In the genomic region with DNA sequence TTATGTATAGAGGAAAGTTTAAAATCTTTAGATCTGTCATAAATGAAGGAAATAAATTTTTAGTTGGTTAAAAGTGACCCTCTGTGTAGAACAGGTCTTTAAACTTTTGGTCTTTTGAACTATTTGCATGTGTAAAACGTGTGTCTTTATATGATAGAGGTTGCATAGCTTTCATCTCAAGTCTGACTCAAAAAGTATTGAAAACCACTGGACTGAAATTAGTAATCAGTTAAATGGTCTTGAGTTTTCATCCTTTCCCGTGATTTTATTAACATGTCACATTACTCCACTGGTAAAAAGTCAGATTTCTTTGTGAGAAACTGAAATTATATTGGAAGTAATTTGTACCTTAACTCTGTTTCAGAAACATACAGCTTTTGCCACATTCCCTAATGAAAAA, we compare ENCODE assay signal across 10 cellular contexts. TPM values are rescaled to one million over a fixed set of nuclear protein-coding genes. Genes with fewer than 3 reads are reported as not detected.
DNase-seq lines count a peak whose midpoint lies in the region; ATAC-seq and TF ChIP-seq lines count a peak whose summit lies in the region.
"Had no signal": no experiment of that assay in that cellular context is flagged by ENCODE, and none has a peak within 500 bp of the region (broad histone marks: within the 10 kb centered on the region; RNA-seq: fewer than 3 reads in every experiment).

No MANE protein-coding gene starts in this region.

- H3K9me3 Mint-ChIP-seq in activated T-cell treated with anti-CD3 and anti-CD28 coated beads, Interleukin-2, amount 50 U/mL, for 4 hours = no peaks in the 10 kb centered on the region
- peaks cover 10% of the 10 kb centered on the region for H3K9me3 Mint-ChIP-seq in glutamatergic neuron (ENCODE audit: unreplicated experiment)

- no peaks in the 10 kb centered on the region for H3K27me3 Mint-ChIP-seq in activated T-cell treated with anti-CD3 and anti-CD28 coated beads, Interleukin-2, amount 50 U/mL, for 4 hours (ENCODE audit: low read depth)
- H3K27me3 Mint-ChIP-seq in T-helper 17 cell (no peaks in the 10 kb centered on the region), glutamatergic neuron (ENCODE audit: unreplicated experiment) (peaks cover 9% of the 10 kb centered on the region)

- H3K9ac ChIP-seq in stomach smooth muscle (ENCODE audit: low read length in 2 of 2) = no peak overlapping the region

- no peaks in the 10 kb centered on the region for H3K27me3 ChIP-seq in stomach smooth muscle (ENCODE audit: control insufficient read depth in 1 of 2, insufficient read depth in 2 of 2, low read length in 2 of 2)

- H3K36me3 Mint-ChIP-seq in activated T-cell treated with anti-CD3 and anti-CD28 coated beads, Interleukin-2, amount 50 U/mL, for 4 hours (ENCODE audit: insufficient read depth) = peaks cover 39% of the 10 kb centered on the region
- peaks cover 21% of the 10 kb centered on the region for H3K36me3 Mint-ChIP-seq in T-helper 17 cell (ENCODE audit: low read depth)
- no peaks in the 10 kb centered on the region for H3K36me3 Mint-ChIP-seq in glutamatergic neuron (ENCODE audit: unreplicated experiment)

- H3K4me1 ChIP-seq in stomach smooth muscle (ENCODE audit: control insufficient read depth, insufficient read depth, low read length) = peaks cover 3% of the 10 kb centered on the region

- no peak for DNase-seq in activated T-cell treated with anti-CD3 and anti-CD28 coated beads, Interleukin-2, amount 50 U/mL, for 4 hours
- no peak for DNase-seq in activated T-cell treated with anti-CD3 and anti-CD28 coated beads for 4 hours
- DNase-seq in T-helper 17 cell = no peak
- no peak for DNase-seq in glutamatergic neuron
- no peak for DNase-seq in GM13977 (ENCODE audit: low spot score)
- DNase-seq in NCI-H82 (lab: John Stamatoyannopoulos, UW) = no peak
- DNase-seq: cerebellar nuclear complex, substantia nigra had no signal

- no peak for TF ChIP-seq CTCF in glutamatergic neuron (IDR thresholded peaks at IDR 0.05; ENCODE audit: partially characterized antibody, unreplicated experiment)
- no peak for TF ChIP-seq CTCF in GM13977 (IDR thresholded peaks at IDR 0.05; ENCODE audit: extremely low read depth, insufficient read depth, missing control alignments)

- in situ Hi-C loops in GM13977 (cut with MboI; ENCODE audit: low pct_unique_long_range_greater_than_20kb, low sequenced_read_pairs, unreplicated experiment) = no loop called here

- H3K4me3 Mint-ChIP-seq in activated T-cell treated with anti-CD3 and anti-CD28 coated beads, Interleukin-2, amount 50 U/mL, for 4 hours = peak overlapping the region; percentile 98
- H3K4me3 Mint-ChIP-seq in T-helper 17 cell (peak overlapping the region; percentile 74), glutamatergic neuron (ENCODE audit: unreplicated experiment) (peak overlapping the region; percentile 86)

- ATAC-seq in activated T-cell treated with anti-CD3 and anti-CD28 coated beads, Interleukin-2, amount 50 U/mL, for 4 hours = no peak
- ATAC-seq in T-helper 17 cell = no peak
- no peak for ATAC-seq in HG03025 (IDR thresholded peaks at IDR 0.05; ENCODE audit: low FRiP score, unreplicated experiment)

- no peaks in the 10 kb centered on the region for H3K36me3 ChIP-seq in stomach smooth muscle (ENCODE audit: control insufficient read depth in 2 of 2, insufficient read depth in 2 of 2, low read length in 2 of 2)

- peaks cover 62% of the 10 kb centered on the region for H3K4me1 Mint-ChIP-seq in activated T-cell treated with anti-CD3 and anti-CD28 coated beads, Interleukin-2, amount 50 U/mL, for 4 hours (ENCODE audit: low read depth)
- H3K4me1 Mint-ChIP-seq in T-helper 17 cell (peaks cover 59% of the 10 kb centered on the region), glutamatergic neuron (ENCODE audit: low read depth, unreplicated experiment) (peaks cover 12% of the 10 kb centered on the region)

- H3K27ac Mint-ChIP-seq in T-helper 17 cell (peak overlapping the region; percentile 99), glutamatergic neuron (ENCODE audit: unreplicated experiment) (no peak overlapping the region)

- H3K9me3 ChIP-seq in T-helper 17 cell (ENCODE audit: control insufficient read depth, low read length, poor library complexity, severe bottlenecking) = no peaks in the 10 kb centered on the region
- H3K9me3 ChIP-seq in stomach smooth muscle (ENCODE audit: control insufficient read depth in 2 of 2, low read length in 2 of 2) = no peaks in the 10 kb centered on the region

- H3K4me3 ChIP-seq in stomach smooth muscle (ENCODE audit: low read length in 2 of 2) = peak overlapping the region; percentile 88 to 94

- H3K27ac ChIP-seq in stomach smooth muscle (ENCODE audit: low read length) = no peak overlapping the region

RNA-seq across cellular contexts. Expression of a gene that starts 1.8 kb away (rescaled TPM):
- total RNA-seq in activated T-cell treated with anti-CD3 and anti-CD28 coated beads, Interleukin-2, amount 50 U/mL, for 4 hours = 10 to 100 TPM; 13.0 to 16.0 (median 14.7) TPM
- total RNA-seq in T-helper 17 cell (10 to 100 TPM; 43.2 to 53.9 TPM), glutamatergic neuron (ENCODE audit: unreplicated experiment) (33.8 TPM)

RNA-seq across cellular contexts. Expression of a gene that starts 44.1 kb away (rescaled TPM):
- total RNA-seq in activated T-cell treated with anti-CD3 and anti-CD28 coated beads, Interleukin-2, amount 50 U/mL, for 4 hours = 1 to 10 TPM; 1.4 to 2.8 (median 1.8) TPM
- total RNA-seq in T-helper 17 cell (10 to 100 TPM; 29.3 to 39.4 TPM), glutamatergic neuron (ENCODE audit: unreplicated experiment) (9.9 TPM)
